Comparison of ENCODE assay signal across 23 cellular contexts in genomic region chr7:66537876-66538275, GRCh38.
"Had no signal": no experiment of that assay in that cellular context is flagged by ENCODE, and none has a peak within 500 bp of the region (broad histone marks: within the 10 kb centered on the region; RNA-seq: fewer than 3 reads in every experiment).

No MANE protein-coding gene starts in this region.

- FAIRE-seq: frontal cortex had no signal

- H2AFZ ChIP-seq: parathyroid adenoma had no signal

- H3K27me3 ChIP-seq: thyroid gland, vagina had no signal

- H3K9me3 ChIP-seq: left ventricle myocardium inferior, lower lobe of right lung, thyroid gland, vagina had no signal

- H3K4me2 ChIP-seq: smooth muscle cell had no signal

- ATAC-seq: effector memory CD8-positive, alpha-beta T cell; left colon; lower lobe of right lung; natural killer cell; sciatic nerve; stimulated activated naive CD8-positive, alpha-beta T cell treated with anti-CD3 and anti-CD28 coated beads, Interleukin-15, amount 100 ng/mL, for 72 hours had no signal

- DNase-seq: cortex of kidney; effector memory CD8-positive, alpha-beta T cell; hypothalamus; immature natural killer cell; islet precursor cell; kidney glomerular epithelial cell; left colon; left ventricle myocardium inferior; lower lobe of right lung; natural killer cell; occipital lobe; stimulated activated CD4-positive, alpha-beta T cell treated with anti-CD3 and anti-CD28 coated beads, Interleukin-12 subunit alpha, Interleukin-12 subunit beta, amount 100 ng/mL, for 4 hours; stimulated activated CD4-positive, alpha-beta T cell treated with anti-CD3 and anti-CD28 coated beads, Interleukin-1b, Interleukin-23, amount 100 ng/mL, for 48 hours; stimulated activated CD4-positive, alpha-beta T cell treated with anti-CD3 and anti-CD28 coated beads, Interleukin-4, amount 100 ng/mL, for 1 hour; stimulated activated CD8-positive, alpha-beta memory T cell treated with anti-CD3 and anti-CD28 coated beads, Interleukin-4, amount 100 ng/mL, for 48 hours; stimulated activated naive CD4-positive, alpha-beta T cell; stimulated activated naive CD8-positive, alpha-beta T cell treated with anti-CD3 and anti-CD28 coated beads, Interleukin-15, amount 100 ng/mL, for 72 hours; thyroid gland had no signal

- H3K9ac ChIP-seq: parathyroid adenoma had no signal

- H3K27ac ChIP-seq: left ventricle myocardium inferior, lower lobe of right lung, parathyroid adenoma, thyroid gland, vagina had no signal

- H3K4me3 ChIP-seq: left ventricle myocardium inferior, lower lobe of right lung, smooth muscle cell, thyroid gland, vagina had no signal

- H3K4me1 ChIP-seq: lower lobe of right lung, parathyroid adenoma, vagina had no signal

- H3K36me3 ChIP-seq: thyroid gland had no signal
